In genomic region chr10:73908853-73909611, GRCh38 we compare ENCODE assay signal across 8 cellular contexts. TPM values are rescaled to one million over a fixed set of nuclear protein-coding genes. Genes with fewer than 3 reads are reported as not detected.
DNase-seq lines count a peak whose midpoint lies in the region; ATAC-seq and TF ChIP-seq lines count a peak whose summit lies in the region.

No MANE protein-coding gene starts in this region.

- H3K27ac ChIP-seq in left lung, result peak overlapping the region; percentile 85 to 86
- no peak overlapping the region for H3K27ac ChIP-seq in substantia nigra (ENCODE audit: low read depth, low read length, poor library complexity, severe bottlenecking)

- peaks cover 0 to 26% of the 10 kb centered on the region in 2 donors for H3K27me3 ChIP-seq in left lung

- intact Hi-C loops in left lung (cut with DNase I), result no loop called here

- peak overlapping the region; percentile 49 for H3K4me3 Mint-ChIP-seq in stimulated activated naive CD8-positive, alpha-beta T cell treated with anti-CD3 and anti-CD28 coated beads, Interleukin-15, Interleukin-2, amounts not matched to agents 100 ng/mL and 50 ng/mL, for 24 hours

- H3K4me1 ChIP-seq in left lung, result peaks cover 34 to 79% of the 10 kb centered on the region in 2 donors

- no peak for TF ChIP-seq CTCF in GM12864 (IDR thresholded peaks at IDR 0.05; ENCODE audit: low read depth, low read length, missing control alignments)
- no peak for TF ChIP-seq CTCF in left lung (IDR thresholded peaks at IDR 0.05)

- H3K9me3 Mint-ChIP-seq in stimulated activated naive CD8-positive, alpha-beta T cell treated with anti-CD3 and anti-CD28 coated beads, Interleukin-15, Interleukin-2, amounts not matched to agents 100 ng/mL and 50 ng/mL, for 24 hours, result no peaks in the 10 kb centered on the region

- peak overlapping the region; percentile 74 for H3K27ac Mint-ChIP-seq in stimulated activated naive CD8-positive, alpha-beta T cell treated with anti-CD3 and anti-CD28 coated beads, Interleukin-15, Interleukin-2, amounts not matched to agents 100 ng/mL and 50 ng/mL, for 24 hours

- no peaks in the 10 kb centered on the region for H3K36me3 Mint-ChIP-seq in stimulated activated naive CD8-positive, alpha-beta T cell treated with anti-CD3 and anti-CD28 coated beads, Interleukin-15, Interleukin-2, amounts not matched to agents 100 ng/mL and 50 ng/mL, for 24 hours (ENCODE audit: low read depth)

- ATAC-seq in HG03045 (IDR thresholded peaks at IDR 0.05; ENCODE audit: unreplicated experiment) (peak; percentile 50), left lung (peak; percentile 25)

- H3K4me3 ChIP-seq in GM12864 (ENCODE audit: low read depth, low read length), result no peak overlapping the region
- no peak overlapping the region for H3K4me3 ChIP-seq in left lung

- no peaks in the 10 kb centered on the region for H3K9me3 ChIP-seq in left lung

- peak; percentile 43 for DNase-seq in GM12864 (ENCODE audit: low read depth)
- DNase-seq in SIG-M5 treated with dmso at 0.1 percent for 504 hours (lab: John Stamatoyannopoulos, UW; ENCODE audit: unreplicated experiment), result peak; percentile 89
- DNase-seq in amniotic epithelial cell (ENCODE audit: low read depth), result peak; percentile 96
- peak in 1 of 2 donors; percentile 70 for DNase-seq in left lung
- DNase-seq in NCI-H146 treated with DMSO at 0.1 percent for 48 hours (lab: John Stamatoyannopoulos, UW; ENCODE audit: unreplicated experiment), result no peak
- no peak for DNase-seq in substantia nigra (lab: John Stamatoyannopoulos, UW)

- peaks cover 41% of the 10 kb centered on the region for H3K4me1 Mint-ChIP-seq in stimulated activated naive CD8-positive, alpha-beta T cell treated with anti-CD3 and anti-CD28 coated beads, Interleukin-15, Interleukin-2, amounts not matched to agents 100 ng/mL and 50 ng/mL, for 24 hours (ENCODE audit: low read depth)

- peaks cover 0 to 2% of the 10 kb centered on the region in 2 donors for H3K36me3 ChIP-seq in left lung

- peaks cover 57% of the 10 kb centered on the region for H3K27me3 Mint-ChIP-seq in stimulated activated naive CD8-positive, alpha-beta T cell treated with anti-CD3 and anti-CD28 coated beads, Interleukin-15, Interleukin-2, amounts not matched to agents 100 ng/mL and 50 ng/mL, for 24 hours

RNA-seq across cellular contexts. Expression of gene PLAU, which starts 1.9 kb away (rescaled TPM):
- total RNA-seq in left lung, result 10 to 100 TPM; 26.6 to 29.0 TPM

RNA-seq across cellular contexts. Expression of gene CAMK2G, which starts 34.7 kb away (rescaled TPM):
- 10 to 100 TPM; 28.9 to 36.6 TPM for total RNA-seq in left lung

Comparison
In these comparisons a context has a peak if more than half of its experiments do, and no peak if none do; other contexts are left out.
1. DNase-seq: peak in GM12864 (single experiment), SIG-M5 treated with dmso at 0.1 percent for 504 hours (single experiment) and amniotic epithelial cell (single experiment); none in NCI-H146 treated with DMSO at 0.1 percent for 48 hours (single experiment) and substantia nigra (0 of 49).